ENCODE assay signal across 35 cellular contexts in the genomic region with DNA sequence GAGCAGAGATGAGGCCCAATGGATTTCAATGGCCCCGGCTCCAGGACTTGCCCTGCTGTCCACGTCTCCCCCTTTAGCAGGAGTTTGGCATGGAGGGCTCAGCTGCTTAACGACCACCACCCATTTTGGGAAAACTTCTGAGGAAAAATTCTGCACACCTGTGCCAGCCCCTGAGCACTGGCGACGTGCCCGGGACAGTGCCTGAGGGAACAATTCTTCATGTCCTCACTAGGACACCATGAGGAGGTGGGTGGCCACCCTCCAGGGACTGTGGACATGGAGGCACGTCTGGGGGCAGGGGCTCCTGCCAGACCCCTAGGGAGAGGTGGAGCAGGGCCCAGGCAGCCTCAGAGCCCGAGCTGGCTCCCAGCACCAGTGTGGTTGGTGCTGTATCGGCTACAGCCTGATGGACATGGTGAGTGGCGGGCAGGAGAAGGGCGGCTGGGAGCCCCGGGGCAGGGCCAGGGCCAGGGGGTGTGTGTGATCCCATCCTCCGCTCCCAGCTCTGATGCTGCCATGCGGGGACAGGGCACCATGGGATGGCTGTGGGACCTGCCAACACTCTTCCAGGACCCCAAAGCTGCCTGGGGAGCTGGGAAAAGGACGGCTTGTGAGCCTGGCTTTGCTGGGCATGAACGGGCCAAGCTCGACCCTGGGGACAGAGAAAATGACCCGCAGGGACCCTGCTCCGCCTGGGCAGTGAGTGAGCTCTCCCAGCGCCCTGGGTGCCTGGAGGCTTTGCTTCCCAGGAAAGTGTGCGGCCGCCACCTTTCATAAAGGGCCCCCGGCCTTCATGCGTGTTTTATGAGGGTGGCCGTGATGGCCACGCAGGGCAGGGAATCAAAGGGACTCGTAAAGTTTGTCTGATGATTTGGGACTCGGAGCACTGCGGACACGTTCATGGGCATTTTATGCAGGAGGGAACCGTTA. TPM values are rescaled to one million over a fixed set of nuclear protein-coding genes. Genes with fewer than 3 reads are reported as not detected.
"Had no signal": no experiment of that assay in that cellular context is flagged by ENCODE, and none has a peak within 500 bp of the region (broad histone marks: within the 10 kb centered on the region; RNA-seq: fewer than 3 reads in every experiment).

No MANE protein-coding gene starts in this region.

- H3K9me3 ChIP-seq: breast epithelium, gastroesophageal sphincter, left ventricle myocardium inferior, suprapubic skin, tibial artery, upper lobe of right lung had no signal

- H3K4me3 ChIP-seq: breast epithelium, gastroesophageal sphincter, left ventricle myocardium inferior, smooth muscle cell, suprapubic skin, tibial artery, upper lobe of right lung had no signal

- H3K27ac ChIP-seq: breast epithelium, gastroesophageal sphincter, left ventricle myocardium inferior, suprapubic skin, tibial artery, upper lobe of right lung, VCaP had no signal

- H3K4me2 ChIP-seq: smooth muscle cell had no signal

- ATAC-seq: activated CD4-positive, CD25-positive, alpha-beta regulatory T cell treated with anti-CD3 and anti-CD28 coated beads, Interleukin-2, amount 50 U/mL, for 24 hours; gastroesophageal sphincter; naive thymus-derived CD4-positive, alpha-beta T cell; upper lobe of right lung had no signal

- H3K36me3 ChIP-seq: breast epithelium, gastroesophageal sphincter, left ventricle myocardium inferior, suprapubic skin, tibial artery, upper lobe of right lung had no signal

- DNase-seq: activated CD4-positive, alpha-beta memory T cell treated with anti-CD3 and anti-CD28 coated beads for 36 hours; activated CD4-positive, alpha-beta T cell treated with anti-CD3 and anti-CD28 coated beads for 48 hours; activated CD8-positive, alpha-beta memory T cell treated with anti-CD3 and anti-CD28 coated beads, Interleukin-2, amount 50 U/mL, for 4 hours; activated effector memory CD4-positive, alpha-beta T cell treated with anti-CD3 and anti-CD28 coated beads, Interleukin-2, amount 50 U/mL, for 16 hours; activated naive CD4-positive, alpha-beta T cell treated with anti-CD3 and anti-CD28 coated beads, Interleukin-2, amount 10 ng/mL, durations not matched to agents 7 days and 5 days; activated T-cell treated with anti-CD3 and anti-CD28 coated beads, Interleukin-2, amount 50 U/mL, for 1 hour; amniotic stem cell; central memory CD4-positive, alpha-beta T cell; left ventricle myocardium inferior; mammary epithelial cell; midbrain; naive thymus-derived CD4-positive, alpha-beta T cell; occipital lobe; stimulated activated CD4-positive, alpha-beta T cell treated with anti-CD3 and anti-CD28 coated beads, Interleukin-15, amount 100 ng/mL, for 24 hours; stimulated activated CD4-positive, alpha-beta T cell treated with anti-CD3 and anti-CD28 coated beads, Interleukin-2, amount 100 ng/mL, for 24 hours; stimulated activated naive CD4-positive, alpha-beta T cell; T-helper 9 cell; tibial artery; upper lobe of right lung had no signal

RNA-seq across cellular contexts. Expression of a gene that starts 44.3 kb away (rescaled TPM):
- total RNA-seq: activated CD4-positive, alpha-beta memory T cell treated with anti-CD3 and anti-CD28 coated beads for 36 hours; activated CD8-positive, alpha-beta memory T cell treated with anti-CD3 and anti-CD28 coated beads for 36 hours; activated T-helper 1 cell treated with anti-CD3 and anti-CD28 coated beads, Interleukin-12 subunit alpha, Interleukin-12 subunit beta, Interleukin-2, Interleukin-4 antibody, amounts not matched to agents 30 ng/mL and 10 ng/mL and 1 ng/mL, durations not matched to agents 14 hours and 24 hours and 36 hours; astrocyte; breast epithelium; endothelial cell of umbilical vein; fibroblast of lung; fibroblast of villous mesenchyme; gastroesophageal sphincter; left ventricle myocardium inferior; mammary epithelial cell; occipital lobe; posterior vena cava; renal cortical epithelial cell; smooth muscle cell; upper lobe of right lung had no signal
- polyA plus RNA-seq: endothelial cell of umbilical vein; esophagus; fibroblast of lung; mammary epithelial cell; naive thymus-derived CD4-positive, alpha-beta T cell; neural cell; smooth muscle cell had no signal

RNA-seq across cellular contexts. Expression of a gene that starts 54.7 kb away (rescaled TPM):
- total RNA-seq: activated CD4-positive, alpha-beta memory T cell treated with anti-CD3 and anti-CD28 coated beads for 36 hours; activated CD8-positive, alpha-beta memory T cell treated with anti-CD3 and anti-CD28 coated beads for 36 hours; activated T-helper 1 cell treated with anti-CD3 and anti-CD28 coated beads, Interleukin-12 subunit alpha, Interleukin-12 subunit beta, Interleukin-2, Interleukin-4 antibody, amounts not matched to agents 30 ng/mL and 10 ng/mL and 1 ng/mL, durations not matched to agents 14 hours and 24 hours and 36 hours; breast epithelium; endothelial cell of umbilical vein; fibroblast of lung; gastroesophageal sphincter; left ventricle myocardium inferior; posterior vena cava; renal cortical epithelial cell; smooth muscle cell had no signal
- polyA plus RNA-seq: endothelial cell of umbilical vein; esophagus; fibroblast of lung; mammary epithelial cell; naive thymus-derived CD4-positive, alpha-beta T cell; neural cell had no signal
